ENCODE assay signal across 9 cellular contexts in the genomic region with DNA sequence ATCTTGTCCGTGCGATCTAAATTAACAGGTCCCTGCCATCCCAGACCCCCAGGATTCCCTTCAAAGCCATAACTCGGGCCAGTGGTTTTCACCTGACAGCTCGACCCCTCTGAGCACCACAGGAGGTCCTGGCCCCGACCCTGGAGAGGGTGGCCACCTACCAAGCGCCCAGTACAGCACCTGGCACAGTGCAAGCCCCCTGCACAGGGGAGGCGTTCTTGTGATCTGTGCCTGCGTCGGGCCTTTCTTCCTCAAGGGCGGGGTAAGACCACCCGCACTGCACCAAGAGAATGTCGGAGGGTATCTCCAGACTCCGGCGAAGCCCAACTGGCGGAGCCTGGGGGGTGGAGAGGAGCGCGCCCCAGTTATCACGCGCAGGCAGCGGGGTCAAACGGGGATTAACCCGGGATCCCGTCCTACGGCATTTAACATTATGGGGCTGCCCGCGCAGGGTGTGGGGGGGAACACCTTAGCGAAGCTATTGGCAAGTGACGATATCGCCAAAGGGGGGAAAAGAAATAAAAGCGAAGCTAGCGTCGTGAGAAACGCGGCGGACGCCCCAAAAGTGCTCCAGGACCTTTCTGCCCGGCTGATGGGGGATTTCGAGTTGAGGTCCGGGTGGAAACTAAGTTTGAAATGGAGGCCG. TPM values are rescaled to one million over a fixed set of nuclear protein-coding genes. Genes with fewer than 3 reads are reported as not detected.
DNase-seq lines count a peak whose midpoint lies in the region; ATAC-seq and TF ChIP-seq lines count a peak whose summit lies in the region.
"Had no signal": no experiment of that assay in that cellular context is flagged by ENCODE, and none has a peak within 500 bp of the region (broad histone marks: within the 10 kb centered on the region; RNA-seq: fewer than 3 reads in every experiment).

No MANE protein-coding gene starts in this region.

- no peak for TF ChIP-seq CTCF in Caco-2 (IDR thresholded peaks at IDR 0.05; ENCODE audit: insufficient read depth in 1 of 2, low read depth in 1 of 2, low read length in 1 of 2, severe bottlenecking in 1 of 2, unreplicated experiment in 1 of 2)
- TF ChIP-seq CTCF in PC-3 (conservative IDR thresholded peaks at IDR 0.05; ENCODE audit: low read depth, low read length): no peak
- no peak for TF ChIP-seq CTCF in mammary epithelial cell (conservative IDR thresholded peaks at IDR 0.05 in 1 of 2, IDR thresholded peaks at IDR 0.05 in 1 of 2; ENCODE audit: extremely low read depth in 1 of 2, insufficient read depth in 1 of 2, low read depth in 1 of 2, low read length in 2 of 2)
- no peak for TF ChIP-seq CTCF in left lung (IDR thresholded peaks at IDR 0.05)

- in situ Hi-C loops in mammary epithelial cell (cut with MboI; ENCODE audit: low sequenced_read_pairs in 2 of 2): no loop called here

- peak overlapping the region; percentile 98 for H3K4me3 Mint-ChIP-seq in Caco-2 (ENCODE audit: unreplicated experiment)

- dilution Hi-C loops in mammary epithelial cell (cut with HindIII; ENCODE audit: low sequenced_read_pairs): no loop called here

- H3K9ac ChIP-seq in PC-3 (ENCODE audit: low read length): peak overlapping the region; percentile 85
- H3K9ac ChIP-seq in mammary epithelial cell (ENCODE audit: insufficient read depth, low read length): peak overlapping the region; percentile 77

- ATAC-seq in PC-3: no peak
- ATAC-seq in left lung: no peak
- no peak for ATAC-seq in HG02852 (IDR thresholded peaks at IDR 0.05; ENCODE audit: unreplicated experiment)
- no peak for ATAC-seq in HG02884 (IDR thresholded peaks at IDR 0.05; ENCODE audit: unreplicated experiment)

- H3K27ac Mint-ChIP-seq in Caco-2 (ENCODE audit: unreplicated experiment): peak overlapping the region; percentile 99

- peaks cover 10% of the 10 kb centered on the region for H3K4me1 Mint-ChIP-seq in Caco-2 (ENCODE audit: low read depth, unreplicated experiment)

- peaks cover 65% of the 10 kb centered on the region for H3K36me3 Mint-ChIP-seq in Caco-2 (ENCODE audit: insufficient read depth, unreplicated experiment)

- no peaks in the 10 kb centered on the region for H3K27me3 Mint-ChIP-seq in Caco-2 (ENCODE audit: insufficient read depth, unreplicated experiment)

- BruUV-seq in Caco-2 (replicated peaks; lab: Mats Ljungman, UMichigan) (TSS peak; percentile 88), PC-3 (replicated peaks; lab: Mats Ljungman, UMichigan) (TSS peak; percentile 87), mammary epithelial cell (replicated peaks; lab: Mats Ljungman, UMichigan) (TSS peak; percentile 11)

- no peaks in the 10 kb centered on the region for H3K27me3 ChIP-seq in Caco-2 (replicated peaks; ENCODE audit: control insufficient read depth, insufficient read depth, low read length)
- no peaks in the 10 kb centered on the region for H3K27me3 ChIP-seq in PC-3 (ENCODE audit: low read length)
- H3K27me3 ChIP-seq in mammary epithelial cell (ENCODE audit: insufficient read depth, low read length): no peaks in the 10 kb centered on the region
- no peaks in the 10 kb centered on the region for H3K27me3 ChIP-seq in left lung

- H3K9me3 ChIP-seq in Caco-2 (no peaks in the 10 kb centered on the region), PC-3 (ENCODE audit: low read length) (no peaks in the 10 kb centered on the region), mammary epithelial cell (replicated peaks; ENCODE audit: insufficient read depth, low read length) (no peaks in the 10 kb centered on the region), left lung (no peaks in the 10 kb centered on the region)

- WGBS in mammary epithelial cell (ENCODE audit: low coverage, missing lambda C conversion rate): 11% methylated on average over 24 of the region's 40 CpGs

- no peaks in the 10 kb centered on the region for H3F3A ChIP-seq in PC-3 (ENCODE audit: low read length, unreplicated experiment)

- H2AFZ ChIP-seq in PC-3 (ENCODE audit: low read length): peak overlapping the region; percentile 51; the same call in 1 of the 2 replicates
- H2AFZ ChIP-seq in mammary epithelial cell (ENCODE audit: low read depth, low read length): peak overlapping the region; percentile 86

- H3K9me2 ChIP-seq in PC-3 (replicated peaks; ENCODE audit: low read length): no peaks in the 10 kb centered on the region

- H3K4me1 ChIP-seq in Caco-2 (peaks cover 10% of the 10 kb centered on the region; the same call in 1 of the 2 replicates), PC-3 (ENCODE audit: insufficient read depth, low read length) (peaks cover 28% of the 10 kb centered on the region), mammary epithelial cell (ENCODE audit: insufficient read depth, low read length) (peaks cover 31% of the 10 kb centered on the region), left lung (peaks cover 20 to 44% of the 10 kb centered on the region in 2 donors)

- H3K79me2 ChIP-seq in PC-3 (ENCODE audit: low read length): peaks cover 39% of the 10 kb centered on the region
- H3K79me2 ChIP-seq in mammary epithelial cell (ENCODE audit: insufficient read depth, low read length): peaks cover 31% of the 10 kb centered on the region

- DNase-seq in Caco-2 (peak in 1 of 2 experiments; percentile 66), PC-3 (no peak), mammary epithelial cell (no peak), left lung (peak; percentile 50 to 83), dedifferentiated amniotic fluid mesenchymal stem cell (ENCODE audit: extremely low spot score) (no peak)
- peak in 5 of 6 experiments; percentile 40 to 71 (median 59) for DNase-seq in stimulated activated naive CD4-positive, alpha-beta T cell (lab: John Stamatoyannopoulos, UW)

- peaks cover 19% of the 10 kb centered on the region; the same call in 1 of the 2 replicates for H4K20me1 ChIP-seq in PC-3 (ENCODE audit: low read length)
- H4K20me1 ChIP-seq in mammary epithelial cell (ENCODE audit: insufficient read depth, low read length): no peaks in the 10 kb centered on the region

- POLR2A ChIA-PET in Caco-2 (lab: Charles Lee): interaction anchor here (0.6 to 2.5 kb wide), 5 partner anchors 19 to 79 kb away, joined by 3 to 22 read pairs (median 8); partner anchors contain the start of genes ECH1, MRPS12, NFKBIB and SARS2
- POLR2A ChIA-PET in PC-3 (lab: Charles Lee; ENCODE audit: unreplicated experiment): interaction anchor here (0.6 kb wide), 1 partner anchor 80 kb away, joined by 3 read pairs; the partner anchor contains the start of genes MRPS12 and SARS2

- H3K4me3 ChIP-seq in Caco-2 (ENCODE audit: low read depth, low read length) (peak overlapping the region; percentile 66), PC-3 (ENCODE audit: low read length) (peak overlapping the region; percentile 65), mammary epithelial cell (replicated peaks in 1 of 3; ENCODE audit: insufficient read depth in 1 of 3, low read depth in 2 of 3, low read length in 3 of 3) (peak overlapping the region; percentile 50 to 74 (median 55)), left lung (peak overlapping the region; percentile 53 to 70)

- CTCF ChIA-PET in Caco-2 (lab: Charles Lee) (interaction anchor here (0.9 to 2.9 kb wide), 4 partner anchors 36 to 81 kb away, joined by 3 to 12 read pairs (median 4); partner anchors contain the start of genes MRPS12 and SARS2), PC-3 (lab: Charles Lee) (interaction anchor here (0.6 kb wide), 1 partner anchor 12 kb away, joined by 4 read pairs; no protein-coding TSS in a partner anchor), mammary epithelial cell (lab: Charles Lee; ENCODE audit: low non-redundant PET) (interaction anchor here (1.0 kb wide), 1 partner anchor 46 kb away, joined by 3 read pairs; no protein-coding TSS in a partner anchor)

- H3K9me3 Mint-ChIP-seq in Caco-2 (ENCODE audit: unreplicated experiment): no peaks in the 10 kb centered on the region

- intact Hi-C loops in Caco-2 (cut with micrococcal nuclease; ENCODE audit: unreplicated experiment) (loop anchor here (1.0 kb wide), 3 partner anchors 36 to 79 kb away; partner anchors contain the start of genes MRPS12, NFKBIB, SARS2 and SIRT2), PC-3 (cut with micrococcal nuclease) (loop anchor here (1.0 to 5.0 kb wide), 2 partner anchors 46 to 79 kb away; partner anchors contain the start of genes MRPS12, NFKBIB, SARS2 and SIRT2), mammary epithelial cell (cut with micrococcal nuclease) (loop anchor here (1.0 to 2.0 kb wide), 4 partner anchors 20 to 292 kb away; partner anchors contain the start of genes ECH1, MRPS12 and SARS2), left lung (cut with DNase I) (no loop called here)

- peak overlapping the region; percentile 74 for H3K27ac ChIP-seq in PC-3 (ENCODE audit: low read length)
- H3K27ac ChIP-seq in mammary epithelial cell (ENCODE audit: insufficient read depth, low read depth, low read length): peak overlapping the region; percentile 83
- H3K27ac ChIP-seq in left lung: peak overlapping the region; percentile 99 to 100

- peak overlapping the region; percentile 95 for H3K4me2 ChIP-seq in PC-3 (ENCODE audit: low read length)
- H3K4me2 ChIP-seq in mammary epithelial cell (ENCODE audit: insufficient read depth, low read depth, low read length): peak overlapping the region; percentile 96

- peaks cover 9% of the 10 kb centered on the region for H3K36me3 ChIP-seq in Caco-2 (ENCODE audit: control insufficient read depth, insufficient read depth, low read length)
- H3K36me3 ChIP-seq in PC-3 (ENCODE audit: low read depth, low read length): peaks cover 16% of the 10 kb centered on the region
- H3K36me3 ChIP-seq in mammary epithelial cell (ENCODE audit: insufficient read depth, low read length): peaks cover 11% of the 10 kb centered on the region
- H3K36me3 ChIP-seq in left lung: peaks cover 8 to 18% of the 10 kb centered on the region in 2 donors

RNA-seq across cellular contexts. Expression of gene HNRNPL, which starts 1.3 kb away (rescaled TPM):
- total RNA-seq in Caco-2 (2022): 443 and 446 TPM in 2 replicates
- total RNA-seq in PC-3 (2014; rRNA removed): 315 and 331 TPM in 2 replicates
- total RNA-seq in mammary epithelial cell: 100 to 1,000 TPM; 200 to 391 TPM
- 242 TPM for polyA plus RNA-seq in mammary epithelial cell
- polyA minus RNA-seq in mammary epithelial cell: 784 TPM
- 100 to 1,000 TPM; 252 to 321 TPM for total RNA-seq in left lung

RNA-seq across cellular contexts. Expression of gene ECH1, which starts 19.5 kb away (rescaled TPM):
- total RNA-seq in Caco-2 (2022) (150 and 163 TPM in 2 replicates), PC-3 (2014; rRNA removed) (41.8 and 78.9 TPM in 2 replicates), mammary epithelial cell (10 to 100 TPM; 66.0 to 75.9 TPM), left lung (100 to 1,000 TPM; 154 to 185 TPM)
- polyA plus RNA-seq in mammary epithelial cell: 74.5 TPM
- polyA minus RNA-seq in mammary epithelial cell: 85.9 TPM

RNA-seq across cellular contexts. Expression of gene RINL, which starts 27.0 kb away (rescaled TPM):
- 1.5 and 1.9 TPM in 2 replicates for total RNA-seq in Caco-2 (2022)
- total RNA-seq in PC-3 (2014; rRNA removed): 1.2 and 3.2 TPM in 2 replicates
- 1 to 10 TPM; 5.7 to 9.2 TPM for total RNA-seq in mammary epithelial cell
- polyA plus RNA-seq in mammary epithelial cell: 2.4 TPM
- 1.3 TPM for polyA minus RNA-seq in mammary epithelial cell
- total RNA-seq in left lung: 10 to 100 TPM in 1 of 2 donors, 1 to 10 TPM in 1; 8.6 to 10.8 TPM

RNA-seq across cellular contexts. Expression of gene LGALS4, which starts 38.4 kb away (rescaled TPM):
- total RNA-seq in Caco-2 (2022): 1.6 and 2.2 TPM in 2 replicates
- total RNA-seq in PC-3 (2014; rRNA removed): 0.51 TPM in 1 of 2 replicates, not detected in the other
- under 1 TPM in 1 of 2 donors, not detected in 1; 0.47 TPM for total RNA-seq in mammary epithelial cell
- polyA plus RNA-seq in mammary epithelial cell: 0.20 TPM
- not detected for polyA minus RNA-seq in mammary epithelial cell
- total RNA-seq in left lung: 1 to 10 TPM in 1 of 2 donors, under 1 TPM in 1; 0.64 to 1.5 TPM
- total RNA-seq: LHCN-M2 had no signal

RNA-seq across cellular contexts. Expression of gene SIRT2, which starts 48.3 kb away (rescaled TPM):
- 33.3 and 34.4 TPM in 2 replicates for total RNA-seq in Caco-2 (2022)
- 37.9 and 55.2 TPM in 2 replicates for total RNA-seq in PC-3 (2014; rRNA removed)
- 10 to 100 TPM; 43.3 to 65.3 TPM for total RNA-seq in mammary epithelial cell
- polyA plus RNA-seq in mammary epithelial cell: 45.6 TPM
- polyA minus RNA-seq in mammary epithelial cell: 51.2 TPM
- total RNA-seq in left lung: 10 to 100 TPM; 52.1 to 53.9 TPM

Comparison
In these comparisons a context has a peak if more than half of its experiments do, and no peak if none do; other contexts are left out.
1. DNase-seq: peak in left lung (2 of 2) and stimulated activated naive CD4-positive, alpha-beta T cell (5 of 6); none in PC-3 (single experiment), mammary epithelial cell (single experiment) and dedifferentiated amniotic fluid mesenchymal stem cell (single experiment).
2. intact Hi-C loops: an anchor here in Caco-2 (1.0 kb wide), PC-3 (1.0 to 5.0 kb wide) and mammary epithelial cell (1.0 to 2.0 kb wide); none called in left lung.
3. Peak in every context shown above with its lines, with median percentiles within 50 percentile points of each other: H3K4me3 ChIP-seq and H3K27ac ChIP-seq.